ENCODE assay signal across 24 cellular contexts in genomic region chr1:59170659-59171058, GRCh38.
DNase-seq lines count a peak whose midpoint lies in the region; ATAC-seq, FAIRE-seq and TF ChIP-seq lines count a peak whose summit lies in the region.
"Had no signal": no experiment of that assay in that cellular context is flagged by ENCODE, and none has a peak within 500 bp of the region (broad histone marks: within the 10 kb centered on the region; RNA-seq: fewer than 3 reads in every experiment).

No MANE protein-coding gene starts in this region.

- no peak overlapping the region for H3K9ac ChIP-seq in H1 (replicated peaks in 1 of 4; ENCODE audit: extremely low read depth in 1 of 4, low read depth in 3 of 4, low read length in 3 of 4)
- no peak overlapping the region for H3K9ac ChIP-seq in mesendoderm (ENCODE audit: low read length)
- H3K9ac ChIP-seq in colonic mucosa (ENCODE audit: low read depth in 2 of 2, low read length in 2 of 2), result no peak overlapping the region
- H3K9ac ChIP-seq: BLaER1, GM23248 had no signal

- H3K27ac Mint-ChIP-seq in endothelial cell (ENCODE audit: unreplicated experiment), result no peak overlapping the region
- H3K27ac Mint-ChIP-seq: B cell; CD4-positive, CD25-positive, alpha-beta regulatory T cell; CD8-positive, alpha-beta T cell had no signal

- no peak overlapping the region for H3K4me3 Mint-ChIP-seq in endothelial cell (ENCODE audit: unreplicated experiment)
- H3K4me3 Mint-ChIP-seq: B cell; CD4-positive, CD25-positive, alpha-beta regulatory T cell; CD8-positive, alpha-beta T cell had no signal

- no peak overlapping the region for H2BK20ac ChIP-seq in H1 (ENCODE audit: low read length)

- H2BK5ac ChIP-seq in H1 (ENCODE audit: low read depth, low read length) (no peak overlapping the region), mesendoderm (ENCODE audit: low read length) (no peak overlapping the region)

- peaks cover 4% of the 10 kb centered on the region for H3K4me1 Mint-ChIP-seq in endothelial cell (ENCODE audit: unreplicated experiment)
- H3K4me1 Mint-ChIP-seq: CD4-positive, CD25-positive, alpha-beta regulatory T cell had no signal

- POLR2A ChIA-PET in H1 (lab: Charles Lee; ENCODE audit: partially characterized antibody), result no interaction called here

- no peak overlapping the region for H3K4ac ChIP-seq in H1 (replicated peaks; ENCODE audit: insufficient read length, low read depth, low read length)
- no peak overlapping the region for H3K4ac ChIP-seq in mesendoderm (ENCODE audit: low read depth, low read length)

- no peak overlapping the region for H2BK12ac ChIP-seq in H1 (ENCODE audit: low read depth, low read length)

- H3K4me2 ChIP-seq in H1 (ENCODE audit: insufficient read depth in 1 of 2, low read depth in 2 of 2, low read length in 2 of 2) (no peak overlapping the region), mesendoderm (ENCODE audit: low read length) (no peak overlapping the region)
- H3K4me2 ChIP-seq: BLaER1 had no signal

- H4K91ac ChIP-seq in H1 (replicated peaks; ENCODE audit: insufficient read length, low read length), result no peak overlapping the region

- FAIRE-seq in H1 (lab: Jason Lieb, UNC), result no peak
- FAIRE-seq: A204.1, GM12878, GM19239 had no signal

- no peak overlapping the region for H3K4me3 ChIP-seq in H1 (ENCODE audit: extremely low read depth in 1 of 4, insufficient read depth in 2 of 4, low read depth in 3 of 4, low read length in 4 of 4)
- H3K4me3 ChIP-seq in mesendoderm (ENCODE audit: low read length), result no peak overlapping the region
- H3K4me3 ChIP-seq in colonic mucosa, result no peak overlapping the region
- H3K4me3 ChIP-seq: BLaER1, GM12878, GM23248, HAP-1 had no signal

- H3K9me3 ChIP-seq in H1 (ENCODE audit: insufficient read depth in 2 of 2, low read depth in 1 of 2, low read length in 1 of 2) (no peaks in the 10 kb centered on the region), colonic mucosa (no peaks in the 10 kb centered on the region)
- H3K9me3 ChIP-seq: BLaER1, Caco-2, HAP-1 had no signal

- H3K27me3 ChIP-seq in H1 (replicated peaks in 1 of 4; ENCODE audit: control insufficient read depth in 3 of 4, extremely low read depth in 1 of 4, insufficient read depth in 3 of 4, low read length in 3 of 4), result no peaks in the 10 kb centered on the region
- no peaks in the 10 kb centered on the region for H3K27me3 ChIP-seq in mesendoderm (ENCODE audit: insufficient read depth, low read length, poor library complexity)
- H3K27me3 ChIP-seq in colonic mucosa, result no peaks in the 10 kb centered on the region
- H3K27me3 ChIP-seq: BLaER1 had no signal

- TF ChIP-seq POLR2A in H1 (IDR thresholded peaks at IDR 0.05; ENCODE audit: control extremely low read depth in 1 of 2, low read depth in 2 of 2, low read length in 2 of 2), result no peak

- no peaks in the 10 kb centered on the region for H3K36me3 ChIP-seq in H1 (ENCODE audit: control insufficient read depth in 2 of 4, insufficient read depth in 4 of 4, low read length in 3 of 4)
- H3K36me3 ChIP-seq in mesendoderm (ENCODE audit: control insufficient read depth, insufficient read depth, low read length), result no peaks in the 10 kb centered on the region
- H3K36me3 ChIP-seq in colonic mucosa, result no peaks in the 10 kb centered on the region
- H3K36me3 ChIP-seq: BLaER1, HAP-1 had no signal

- intact Hi-C loops in colonic mucosa (cut with DNase I), result no loop called here

- CTCF ChIA-PET in H1 (lab: Charles Lee; ENCODE audit: partially characterized antibody), result interaction anchor here (0.6 kb wide), 1 partner anchor 37 kb away, joined by 3 read pairs; no protein-coding TSS in a partner anchor

- no peak overlapping the region for H2BK15ac ChIP-seq in H1 (ENCODE audit: low read length)
- no peak overlapping the region for H2BK15ac ChIP-seq in mesendoderm (replicated peaks; ENCODE audit: low read depth)

- 89% methylated on average over 3 of the region's 3 CpGs; no CpG with 5 or more reads in 1 of the 2 experiments for WGBS in H1 (ENCODE audit: extremely low coverage in 1 of 2, insufficient coverage in 1 of 2, insufficient read length in 1 of 2, insufficient replicate concordance in 2 of 2, low coverage in 1 of 2, low lambda C conversion rate in 2 of 2, missing lambda C conversion rate in 1 of 2), 2 experiments
- WGBS in mesendoderm (ENCODE audit: extremely low coverage, insufficient coverage, low lambda C conversion rate), result no CpG with 5 or more reads among the region's 3 CpGs

- no peaks in the 10 kb centered on the region for H3K27me3 Mint-ChIP-seq in endothelial cell (ENCODE audit: unreplicated experiment)

- H4K8ac ChIP-seq in H1 (ENCODE audit: extremely low read depth, insufficient read depth, low read length) (no peak overlapping the region), mesendoderm (ENCODE audit: low read depth, low read length) (no peak overlapping the region)

- H3K14ac ChIP-seq in H1 (ENCODE audit: insufficient read length), result no peak overlapping the region

- H3K4me1 ChIP-seq in H1 (replicated peaks in 1 of 4; ENCODE audit: control insufficient read depth in 3 of 4, insufficient read depth in 4 of 4, low read length in 3 of 4), result no peaks in the 10 kb centered on the region
- no peaks in the 10 kb centered on the region for H3K4me1 ChIP-seq in mesendoderm (ENCODE audit: control insufficient read depth, low read depth, low read length)
- no peaks in the 10 kb centered on the region for H3K4me1 ChIP-seq in colonic mucosa
- H3K4me1 ChIP-seq: BLaER1, Caco-2, HAP-1 had no signal

- no peak overlapping the region for H3K23ac ChIP-seq in H1 (ENCODE audit: insufficient read length)
- no peak overlapping the region for H3K23ac ChIP-seq in mesendoderm (ENCODE audit: low read length)

- H3K23me2 ChIP-seq in H1 (ENCODE audit: low read depth, low read length), result no peaks in the 10 kb centered on the region; the same call in 1 of the 2 replicates

- H2AK5ac ChIP-seq in H1 (ENCODE audit: low read depth, low read length) (no peak overlapping the region), mesendoderm (ENCODE audit: low read length) (no peak overlapping the region)

- no peak for TF ChIP-seq CTCF in H1 (IDR thresholded peaks at IDR 0.05; ENCODE audit: control extremely low read depth in 1 of 3, insufficient read depth in 1 of 3, low read depth in 1 of 3, low read length in 3 of 3)
- TF ChIP-seq CTCF in colonic mucosa (IDR thresholded peaks at IDR 0.05), result no peak
- no peak for TF ChIP-seq CTCF in endothelial cell (IDR thresholded peaks at IDR 0.05; ENCODE audit: unreplicated experiment)

- no peaks in the 10 kb centered on the region for H3K9me3 Mint-ChIP-seq in endothelial cell (ENCODE audit: unreplicated experiment)
- H3K9me3 Mint-ChIP-seq: CD8-positive, alpha-beta T cell had no signal

- H4K5ac ChIP-seq in H1 (ENCODE audit: insufficient read length, low read depth, low read length) (no peak overlapping the region), mesendoderm (ENCODE audit: low read length) (no peak overlapping the region)

- no peaks in the 10 kb centered on the region for H3K36me3 Mint-ChIP-seq in endothelial cell (ENCODE audit: low read depth, unreplicated experiment)
- H3K36me3 Mint-ChIP-seq: CD4-positive, CD25-positive, alpha-beta regulatory T cell; CD8-positive, alpha-beta T cell had no signal

- H3K56ac ChIP-seq in H1 (replicated peaks; ENCODE audit: insufficient read length, low read depth, low read length), result no peak overlapping the region
- no peak overlapping the region for H3K56ac ChIP-seq in mesendoderm (ENCODE audit: low read length)

- no peak overlapping the region for H3K18ac ChIP-seq in H1 (ENCODE audit: extremely low read depth, low read length)
- peak overlapping the region; percentile 68 for H3K18ac ChIP-seq in mesendoderm (ENCODE audit: low read length)

- no peak for TF ChIP-seq RAD21 in H1 (IDR thresholded peaks at IDR 0.05 in 1 of 2, conservative IDR thresholded peaks at IDR 0.05 in 1 of 2; ENCODE audit: low read depth in 2 of 2, low read length in 2 of 2)

- H2BK120ac ChIP-seq in H1 (replicated peaks; ENCODE audit: low read depth, low read length) (no peak overlapping the region), mesendoderm (ENCODE audit: low read depth, low read length) (no peak overlapping the region)

- H3K79me1 ChIP-seq in H1 (ENCODE audit: low read depth, low read length) (no peaks in the 10 kb centered on the region), mesendoderm (ENCODE audit: low read length) (no peaks in the 10 kb centered on the region)

- ATAC-seq in HG02763 (IDR thresholded peaks at IDR 0.05; ENCODE audit: unreplicated experiment), result no peak
- ATAC-seq: CD8-positive, alpha-beta T cell; GM12878 had no signal

- 0 out of 2 replicates have a peak overlapping the region, but pooled peaks have one; percentile 28 for H2AFZ ChIP-seq in H1 (ENCODE audit: low read length)
- H2AFZ ChIP-seq: GM23248 had no signal

- H3K79me2 ChIP-seq in H1 (ENCODE audit: control insufficient read depth in 1 of 2, insufficient read depth in 2 of 2, low read length in 2 of 2) (no peaks in the 10 kb centered on the region), mesendoderm (ENCODE audit: control insufficient read depth, insufficient read depth, low read length) (no peaks in the 10 kb centered on the region)

- peak; percentile 56 for DNase-seq in Daoy (ENCODE audit: low read depth)
- peak; percentile 23 for DNase-seq in astrocyte of the hippocampus (ENCODE audit: low read depth, low spot score)
- no peak for DNase-seq in H1 (ENCODE audit: low read depth in 1 of 2, low spot score in 2 of 2)
- DNase-seq in mesendoderm, result no peak
- no peak for DNase-seq in colonic mucosa
- DNase-seq in stimulated activated naive CD4-positive, alpha-beta T cell (lab: John Stamatoyannopoulos, UW), result no peak
- no peak for DNase-seq in endothelial cell (ENCODE audit: low spot score)
- DNase-seq: Caco-2; CD4-positive, CD25-positive, alpha-beta regulatory T cell; CD8-positive, alpha-beta T cell; DMS153; DND-41; EL; GDM1; GM23248 had no signal

- no peak for TF ChIP-seq EP300 in H1 (IDR thresholded peaks at IDR 0.05; ENCODE audit: borderline replicate concordance in 1 of 2, low read depth in 2 of 2, low read length in 2 of 2)

- no peaks in the 10 kb centered on the region for H4K20me1 ChIP-seq in H1 (replicated peaks in 1 of 2; ENCODE audit: control insufficient read depth in 1 of 2, insufficient read depth in 2 of 2, low read length in 2 of 2)
- H4K20me1 ChIP-seq: BLaER1 had no signal

- H3K27ac ChIP-seq in H1 (ENCODE audit: low read depth, low read length) (no peak overlapping the region), mesendoderm (ENCODE audit: low read depth, low read length) (no peak overlapping the region), colonic mucosa (no peak overlapping the region)
- H3K27ac ChIP-seq: 22Rv1, BLaER1, C4-2B had no signal

TF ChIP-seq in H1, 55 proteins besides CTCF, POLR2A, EP300 and RAD21:
- TF ChIP-seq MAX (IDR thresholded peaks at IDR 0.05) (no peak), JUN (IDR thresholded peaks at IDR 0.05; ENCODE audit: low read depth, low read length) (no peak), CHD1 (IDR thresholded peaks at IDR 0.05; ENCODE audit: low read depth, low read length) (no peak), CHD2 (IDR thresholded peaks at IDR 0.05; ENCODE audit: low read length) (no peak), ASH2L (IDR thresholded peaks at IDR 0.05; ENCODE audit: low read length) (no peak), CTBP2 (IDR thresholded peaks at IDR 0.05; ENCODE audit: borderline replicate concordance, insufficient read depth, insufficient read length, low read length) (no peak)

Comparison
In these comparisons a context has a peak if more than half of its experiments do, and no peak if none do; other contexts are left out.
1. DNase-seq: peak in Daoy (single experiment) and astrocyte of the hippocampus (single experiment); none in H1 (0 of 2), mesendoderm (single experiment), colonic mucosa (single experiment), stimulated activated naive CD4-positive, alpha-beta T cell (0 of 6) and endothelial cell (single experiment).